22 cellular contexts compared by ENCODE assay signal in the genomic region with DNA sequence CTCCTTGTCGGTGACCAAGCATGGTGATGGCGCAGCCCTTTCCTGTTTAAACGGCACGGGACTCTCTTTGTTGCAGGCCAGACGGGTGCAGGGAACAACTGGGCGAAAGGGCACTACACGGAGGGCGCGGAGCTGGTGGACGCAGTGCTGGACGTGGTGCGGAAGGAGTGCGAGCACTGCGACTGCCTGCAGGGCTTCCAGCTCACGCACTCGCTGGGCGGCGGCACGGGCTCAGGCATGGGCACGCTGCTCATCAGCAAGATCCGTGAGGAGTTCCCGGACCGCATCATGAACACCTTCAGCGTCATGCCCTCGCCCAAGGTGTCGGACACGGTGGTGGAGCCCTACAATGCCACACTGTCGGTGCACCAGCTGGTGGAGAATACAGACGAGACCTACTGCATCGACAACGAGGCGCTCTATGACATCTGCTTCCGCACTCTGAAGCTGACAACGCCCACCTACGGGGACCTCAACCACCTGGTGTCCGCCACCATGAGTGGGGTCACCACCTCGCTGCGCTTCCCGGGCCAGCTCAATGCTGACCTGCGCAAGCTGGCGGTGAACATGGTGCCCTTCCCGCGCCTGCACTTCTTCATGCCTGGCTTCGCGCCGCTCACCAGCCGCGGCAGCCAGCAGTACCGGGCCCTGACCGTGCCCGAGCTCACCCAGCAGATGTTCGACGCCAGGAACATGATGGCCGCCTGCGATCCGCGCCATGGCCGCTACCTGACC.
"Had no signal": no experiment of that assay in that cellular context is flagged by ENCODE, and none has a peak within 500 bp of the region (broad histone marks: within the 10 kb centered on the region; RNA-seq: fewer than 3 reads in every experiment).

No MANE protein-coding gene starts in this region.

- H3K9me3 ChIP-seq: body of pancreas, pancreas, thoracic aorta, upper lobe of left lung had no signal

- H2AFZ ChIP-seq: hepatocyte had no signal

- H3K27ac ChIP-seq: body of pancreas, cardiac muscle cell, foreskin keratinocyte, hepatocyte, pancreas, thoracic aorta, upper lobe of left lung had no signal

- H3K79me2 ChIP-seq: hepatocyte had no signal

- DNase-seq: activated B cell treated with CpG ODN at 0.5 μM for 24 hours; activated CD4-positive, alpha-beta memory T cell treated with anti-CD3 and anti-CD28 coated beads for 36 hours; activated CD4-positive, alpha-beta T cell treated with anti-CD3 and anti-CD28 coated beads for 48 hours; activated gamma-delta T cell; activated naive CD4-positive, alpha-beta T cell treated with anti-CD3 and anti-CD28 coated beads, Interleukin-2, amount 50 U/mL, for 16 hours; activated naive CD8-positive, alpha-beta T cell treated with anti-CD3 and anti-CD28 coated beads, Interleukin-2, amount 50 U/mL, for 24 hours; body of pancreas; dermis blood vessel endothelial cell; effector CD8-positive, alpha-beta T cell; erythroblast; foreskin keratinocyte; immature natural killer cell; stimulated activated CD4-positive, alpha-beta T cell treated with anti-CD3 and anti-CD28 coated beads, Interleukin-15, amount 100 ng/mL, for 24 hours; T1000 had no signal

- ATAC-seq: activated naive CD8-positive, alpha-beta T cell treated with anti-CD3 and anti-CD28 coated beads, Interleukin-2, amount 50 U/mL, for 24 hours; body of pancreas; foreskin keratinocyte; pancreas; sciatic nerve; stimulated activated memory B cell treated with anti-CD40 and anti-IgM and Interleukin-4, amounts not matched to agents 10 μg/mL and 1 μg/mL and 100 μg/mL, for 72 hours had no signal

- H3K27me3 ChIP-seq: body of pancreas, cardiac muscle cell, foreskin keratinocyte, hepatocyte, pancreas, upper lobe of left lung had no signal

- H3K4me3 ChIP-seq: body of pancreas, cardiac muscle cell, hepatocyte, pancreas, smooth muscle cell, thoracic aorta, upper lobe of left lung had no signal

- FAIRE-seq: pancreas had no signal

- H3K4me1 ChIP-seq: foreskin keratinocyte, pancreas had no signal

- H3K4me2 ChIP-seq: hepatocyte, smooth muscle cell had no signal
